In genomic region chr10:89904755-89905154, GRCh38 we compare ENCODE assay signal across 24 cellular contexts.
DNase-seq lines count a peak whose midpoint lies in the region; ATAC-seq, FAIRE-seq and TF ChIP-seq lines count a peak whose summit lies in the region.
"Had no signal": no experiment of that assay in that cellular context is flagged by ENCODE, and none has a peak within 500 bp of the region (broad histone marks: within the 10 kb centered on the region; RNA-seq: fewer than 3 reads in every experiment).

No MANE protein-coding gene starts in this region.

- H2AK5ac ChIP-seq in H1 (ENCODE audit: low read depth, low read length): no peak overlapping the region
- no peak overlapping the region for H2AK5ac ChIP-seq in mesenchymal stem cell (ENCODE audit: low read length, severe bottlenecking)

- peak; percentile 66 for ATAC-seq in activated naive CD4-positive, alpha-beta T cell treated with anti-CD3 and anti-CD28 coated beads, Interleukin-2, amount 50 U/mL, for 72 hours
- ATAC-seq: activated CD4-positive, CD25-positive, alpha-beta regulatory T cell treated with anti-CD3 and anti-CD28 coated beads, Interleukin-2, amount 50 U/mL, for 24 hours; left colon; naive thymus-derived CD8-positive, alpha-beta T cell; Right ventricle myocardium inferior had no signal

- H3K27ac ChIP-seq in H1 (ENCODE audit: low read depth, low read length): no peak overlapping the region
- no peak overlapping the region for H3K27ac ChIP-seq in mesenchymal stem cell (ENCODE audit: low read length, poor library complexity, severe bottlenecking)
- H3K27ac ChIP-seq: coronary artery, vagina had no signal

- H3K9me3 Mint-ChIP-seq in activated naive CD4-positive, alpha-beta T cell treated with anti-CD3 and anti-CD28 coated beads, Interleukin-2, amount 50 U/mL, for 72 hours: no peaks in the 10 kb centered on the region
- no peaks in the 10 kb centered on the region for H3K9me3 Mint-ChIP-seq in activated naive CD4-positive, alpha-beta T cell treated with anti-CD3 and anti-CD28 coated beads, Interleukin-2, amount 10 ng/mL, durations not matched to agents 7 days and 5 days
- H3K9me3 Mint-ChIP-seq in type B pancreatic cell: no peaks in the 10 kb centered on the region
- H3K9me3 Mint-ChIP-seq: CD4-positive, alpha-beta T cell; endodermal cell; naive thymus-derived CD8-positive, alpha-beta T cell had no signal

- no peaks in the 10 kb centered on the region for H3K4me1 ChIP-seq in H1 (replicated peaks in 1 of 4; ENCODE audit: control insufficient read depth in 3 of 4, insufficient read depth in 4 of 4, low read length in 3 of 4)
- H3K4me1 ChIP-seq in mesenchymal stem cell (ENCODE audit: control insufficient read depth, insufficient read depth, low read depth, low read length): no peaks in the 10 kb centered on the region
- H3K4me1 ChIP-seq: vagina had no signal

- H3K23ac ChIP-seq in H1 (ENCODE audit: insufficient read length) (no peak overlapping the region), mesenchymal stem cell (ENCODE audit: low read length in 2 of 2) (no peak overlapping the region)

- H4K5ac ChIP-seq in H1 (ENCODE audit: insufficient read length, low read depth, low read length): no peak overlapping the region

- H3K27me3 ChIP-seq in H1 (replicated peaks in 1 of 4; ENCODE audit: control insufficient read depth in 3 of 4, extremely low read depth in 1 of 4, insufficient read depth in 3 of 4, low read length in 3 of 4): no peaks in the 10 kb centered on the region
- H3K27me3 ChIP-seq in mesenchymal stem cell (ENCODE audit: control insufficient read depth in 1 of 2, insufficient read depth in 1 of 2, low read length in 2 of 2): no peaks in the 10 kb centered on the region
- H3K27me3 ChIP-seq: vagina had no signal

- H2BK15ac ChIP-seq in H1 (ENCODE audit: low read length) (no peak overlapping the region), mesenchymal stem cell (ENCODE audit: low read depth, poor library complexity, severe bottlenecking) (no peak overlapping the region)

- H3K14ac ChIP-seq in H1 (ENCODE audit: insufficient read length): no peak overlapping the region
- no peak overlapping the region for H3K14ac ChIP-seq in mesenchymal stem cell (ENCODE audit: low read length in 2 of 2)

- H3K18ac ChIP-seq in H1 (ENCODE audit: extremely low read depth, low read length) (no peak overlapping the region), mesenchymal stem cell (ENCODE audit: low read depth in 1 of 2, low read length in 2 of 2) (no peak overlapping the region)

- no peak for TF ChIP-seq EP300 in H1 (IDR thresholded peaks at IDR 0.05; ENCODE audit: borderline replicate concordance in 1 of 2, low read depth in 2 of 2, low read length in 2 of 2)

- H3K4me3 ChIP-seq in H1 (ENCODE audit: extremely low read depth in 1 of 4, insufficient read depth in 2 of 4, low read depth in 3 of 4, low read length in 4 of 4): no peak overlapping the region
- H3K4me3 ChIP-seq in mesenchymal stem cell (ENCODE audit: insufficient read depth in 1 of 2, low read depth in 1 of 2, low read length in 2 of 2): no peak overlapping the region
- H3K4me3 ChIP-seq: coronary artery, vagina had no signal

- H3K4me2 ChIP-seq in H1 (ENCODE audit: insufficient read depth in 1 of 2, low read depth in 2 of 2, low read length in 2 of 2) (no peak overlapping the region), mesenchymal stem cell (ENCODE audit: low read length, poor library complexity, severe bottlenecking) (no peak overlapping the region)

- H2BK12ac ChIP-seq in H1 (ENCODE audit: low read depth, low read length): no peak overlapping the region
- H2BK12ac ChIP-seq in mesenchymal stem cell (ENCODE audit: low read length in 2 of 2): no peak overlapping the region

- H2BK5ac ChIP-seq in H1 (ENCODE audit: low read depth, low read length) (no peak overlapping the region), mesenchymal stem cell (ENCODE audit: low read depth, low read length, poor library complexity, severe bottlenecking) (no peak overlapping the region)

- no peak overlapping the region for H4K8ac ChIP-seq in H1 (ENCODE audit: extremely low read depth, insufficient read depth, low read length)
- H4K8ac ChIP-seq in mesenchymal stem cell (ENCODE audit: low read length): no peak overlapping the region

- 93% methylated on average over 4 of the region's 4 CpGs; no CpG with 5 or more reads in 1 of the 2 experiments for WGBS in H1 (ENCODE audit: extremely low coverage in 1 of 2, insufficient coverage in 1 of 2, insufficient read length in 1 of 2, insufficient replicate concordance in 2 of 2, low coverage in 1 of 2, low lambda C conversion rate in 2 of 2, missing lambda C conversion rate in 1 of 2), 2 experiments
- WGBS in mesenchymal stem cell: 95% methylated on average over 4 of the region's 4 CpGs

- TF ChIP-seq POLR2A in H1 (IDR thresholded peaks at IDR 0.05; ENCODE audit: control extremely low read depth in 1 of 2, low read depth in 2 of 2, low read length in 2 of 2): no peak

- no peak for DNase-seq in activated naive CD4-positive, alpha-beta T cell treated with anti-CD3 and anti-CD28 coated beads, Interleukin-2, amount 50 U/mL, for 72 hours (ENCODE audit: low spot score in 2 of 2)
- DNase-seq in activated naive CD4-positive, alpha-beta T cell treated with anti-CD3 and anti-CD28 coated beads, Interleukin-2, amount 10 ng/mL, durations not matched to agents 7 days and 5 days: no peak
- peak; percentile 44 for DNase-seq in NCI-H226
- DNase-seq in H1 (ENCODE audit: low read depth in 1 of 2, low spot score in 2 of 2): no peak
- DNase-seq in stromal cell of bone marrow (ENCODE audit: low read depth): peak; percentile 15
- no peak for DNase-seq in type B pancreatic cell (ENCODE audit: extremely low spot score, unreplicated experiment)
- DNase-seq in AG20443 (ENCODE audit: low spot score): no peak
- no peak for DNase-seq in mesenchymal stem cell
- DNase-seq: activated CD8-positive, alpha-beta memory T cell treated with anti-CD3 and anti-CD28 coated beads, Interleukin-2, amount 50 U/mL, for 4 hours; activated effector memory CD4-positive, alpha-beta T cell treated with Interleukin-2 at 50 U/mL for 16 hours; CD4-positive, alpha-beta T cell; endodermal cell; GF-D8; glutamatergic neuron; HCEC 1CT; left colon; mesendoderm; naive thymus-derived CD8-positive, alpha-beta T cell; NCI-H1694; T1000 had no signal

- TF ChIP-seq RAD21 in H1 (IDR thresholded peaks at IDR 0.05 in 1 of 2, conservative IDR thresholded peaks at IDR 0.05 in 1 of 2; ENCODE audit: low read depth in 2 of 2, low read length in 2 of 2): no peak

- no peaks in the 10 kb centered on the region for H3K4me1 Mint-ChIP-seq in activated naive CD4-positive, alpha-beta T cell treated with anti-CD3 and anti-CD28 coated beads, Interleukin-2, amount 10 ng/mL, durations not matched to agents 7 days and 5 days
- H3K4me1 Mint-ChIP-seq in type B pancreatic cell (ENCODE audit: unreplicated experiment): no peaks in the 10 kb centered on the region

- H3K27me3 Mint-ChIP-seq in activated naive CD4-positive, alpha-beta T cell treated with anti-CD3 and anti-CD28 coated beads, Interleukin-2, amount 10 ng/mL, durations not matched to agents 7 days and 5 days: no peaks in the 10 kb centered on the region
- H3K27me3 Mint-ChIP-seq in type B pancreatic cell: peaks cover 4% of the 10 kb centered on the region

- H3K23me2 ChIP-seq in H1 (ENCODE audit: low read depth, low read length): no peaks in the 10 kb centered on the region

- POLR2A ChIA-PET in H1 (lab: Charles Lee; ENCODE audit: partially characterized antibody): no interaction called here

- no peaks in the 10 kb centered on the region for H4K20me1 ChIP-seq in H1 (replicated peaks in 1 of 2; ENCODE audit: control insufficient read depth in 1 of 2, insufficient read depth in 2 of 2, low read length in 2 of 2)

- H4K91ac ChIP-seq in H1 (replicated peaks; ENCODE audit: insufficient read length, low read length): no peak overlapping the region
- no peak overlapping the region for H4K91ac ChIP-seq in mesenchymal stem cell (ENCODE audit: low read length)

- H2BK120ac ChIP-seq in H1 (replicated peaks; ENCODE audit: low read depth, low read length) (no peak overlapping the region), mesenchymal stem cell (ENCODE audit: low read depth, low read length) (no peak overlapping the region)

- H3K9ac ChIP-seq in H1 (replicated peaks in 1 of 4; ENCODE audit: extremely low read depth in 1 of 4, low read depth in 3 of 4, low read length in 3 of 4) (no peak overlapping the region), mesenchymal stem cell (ENCODE audit: low read length) (no peak overlapping the region)

- H3K56ac ChIP-seq in H1 (replicated peaks; ENCODE audit: insufficient read length, low read depth, low read length): no peak overlapping the region

- H3K4me3 Mint-ChIP-seq in activated naive CD4-positive, alpha-beta T cell treated with anti-CD3 and anti-CD28 coated beads, Interleukin-2, amount 10 ng/mL, durations not matched to agents 7 days and 5 days: no peak overlapping the region
- no peak overlapping the region for H3K4me3 Mint-ChIP-seq in type B pancreatic cell
- H3K4me3 Mint-ChIP-seq: CD4-positive, alpha-beta T cell; endodermal cell; naive thymus-derived CD8-positive, alpha-beta T cell had no signal

- H2AFZ ChIP-seq in H1 (ENCODE audit: low read length) (0 out of 2 replicates have a peak overlapping the region, but pooled peaks have one; percentile 37), mesenchymal stem cell (ENCODE audit: low read depth, low read length) (no peak overlapping the region)

- no peak overlapping the region for H3K4ac ChIP-seq in H1 (replicated peaks; ENCODE audit: insufficient read length, low read depth, low read length)
- no peak overlapping the region for H3K4ac ChIP-seq in mesenchymal stem cell (ENCODE audit: low read depth in 1 of 2, low read length in 2 of 2)

- CTCF ChIA-PET in activated naive CD4-positive, alpha-beta T cell treated with anti-CD3 and anti-CD28 coated beads, Interleukin-2, amount 10 ng/mL, durations not matched to agents 7 days and 5 days (lab: Charles Lee): no interaction called here
- CTCF ChIA-PET in H1 (lab: Charles Lee; ENCODE audit: partially characterized antibody): interaction anchor here (0.6 to 0.7 kb wide), 2 partner anchors 69 to 108 kb away, joined by 3 read pairs; no protein-coding TSS in a partner anchor

- TF ChIP-seq CTCF in H1 (IDR thresholded peaks at IDR 0.05; ENCODE audit: control extremely low read depth in 1 of 3, insufficient read depth in 1 of 3, low read depth in 1 of 3, low read length in 3 of 3) (no peak), type B pancreatic cell (conservative IDR thresholded peaks at IDR 0.05) (no peak)

- no peaks in the 10 kb centered on the region for H3K79me2 ChIP-seq in H1 (ENCODE audit: control insufficient read depth in 1 of 2, insufficient read depth in 2 of 2, low read length in 2 of 2)

- H3K36me3 Mint-ChIP-seq in activated naive CD4-positive, alpha-beta T cell treated with anti-CD3 and anti-CD28 coated beads, Interleukin-2, amount 50 U/mL, for 72 hours: no peaks in the 10 kb centered on the region
- H3K36me3 Mint-ChIP-seq in activated naive CD4-positive, alpha-beta T cell treated with anti-CD3 and anti-CD28 coated beads, Interleukin-2, amount 10 ng/mL, durations not matched to agents 7 days and 5 days: no peaks in the 10 kb centered on the region
- H3K36me3 Mint-ChIP-seq in type B pancreatic cell: no peaks in the 10 kb centered on the region
- H3K36me3 Mint-ChIP-seq: naive thymus-derived CD8-positive, alpha-beta T cell had no signal

- H2BK20ac ChIP-seq in H1 (ENCODE audit: low read length): no peak overlapping the region

- FAIRE-seq in H1 (lab: Jason Lieb, UNC): no peak

- no peaks in the 10 kb centered on the region for H3K36me3 ChIP-seq in H1 (ENCODE audit: control insufficient read depth in 2 of 4, insufficient read depth in 4 of 4, low read length in 3 of 4)
- no peaks in the 10 kb centered on the region for H3K36me3 ChIP-seq in mesenchymal stem cell (ENCODE audit: control insufficient read depth in 1 of 2, insufficient read depth in 2 of 2, low read depth in 1 of 2, low read length in 2 of 2)
- H3K36me3 ChIP-seq: vagina had no signal

- H3K27ac Mint-ChIP-seq in activated naive CD4-positive, alpha-beta T cell treated with anti-CD3 and anti-CD28 coated beads, Interleukin-2, amount 50 U/mL, for 72 hours: no peak overlapping the region
- no peak overlapping the region for H3K27ac Mint-ChIP-seq in activated naive CD4-positive, alpha-beta T cell treated with anti-CD3 and anti-CD28 coated beads, Interleukin-2, amount 10 ng/mL, durations not matched to agents 7 days and 5 days
- H3K27ac Mint-ChIP-seq in type B pancreatic cell: no peak overlapping the region
- H3K27ac Mint-ChIP-seq: CD4-positive, alpha-beta T cell; endodermal cell; naive thymus-derived CD8-positive, alpha-beta T cell had no signal

- H3K9me3 ChIP-seq in H1 (ENCODE audit: insufficient read depth in 2 of 2, low read depth in 1 of 2, low read length in 1 of 2) (no peaks in the 10 kb centered on the region), mesenchymal stem cell (ENCODE audit: control insufficient read depth, low read length) (no peaks in the 10 kb centered on the region)
- H3K9me3 ChIP-seq: vagina had no signal

- H3K79me1 ChIP-seq in H1 (ENCODE audit: low read depth, low read length): no peaks in the 10 kb centered on the region
- H3K79me1 ChIP-seq in mesenchymal stem cell (replicated peaks; ENCODE audit: low read length, poor library complexity, severe bottlenecking): no peaks in the 10 kb centered on the region

Comparison
In these comparisons a context has a peak if more than half of its experiments do, and no peak if none do; other contexts are left out.
1. DNase-seq: peak in NCI-H226 (single experiment) and stromal cell of bone marrow (single experiment); none in activated naive CD4-positive, alpha-beta T cell treated with anti-CD3 and anti-CD28 coated beads, Interleukin-2, amount 50 U/mL, for 72 hours (0 of 2), activated naive CD4-positive, alpha-beta T cell treated with anti-CD3 and anti-CD28 coated beads, Interleukin-2, amount 10 ng/mL, durations not matched to agents 7 days and 5 days (single experiment), H1 (0 of 2), type B pancreatic cell (single experiment), AG20443 (single experiment) and mesenchymal stem cell (single experiment).